In the genomic region with DNA sequence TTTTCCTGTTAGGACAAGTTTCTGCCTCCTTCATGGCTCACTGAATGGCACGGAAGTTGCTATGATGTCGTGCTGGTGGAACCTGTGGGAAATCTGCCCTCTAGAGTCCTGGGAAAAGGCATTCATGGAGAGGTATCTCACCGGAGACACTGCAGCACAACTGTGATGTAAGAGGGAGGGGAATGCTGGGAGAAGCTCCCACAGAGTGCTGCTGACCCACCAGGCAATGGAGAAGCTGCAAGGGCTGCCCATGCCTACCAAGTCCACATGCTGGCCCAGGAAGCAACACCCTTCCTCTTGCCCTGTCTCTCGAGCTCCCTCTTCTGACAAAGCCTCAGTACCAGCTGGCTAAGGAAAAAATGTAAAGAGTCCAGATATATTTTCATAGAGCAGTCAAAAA, we compare ENCODE assay signal across 10 cellular contexts. TPM values are rescaled to one million over a fixed set of nuclear protein-coding genes. Genes with fewer than 3 reads are reported as not detected.
DNase-seq lines count a peak whose midpoint lies in the region; FAIRE-seq and TF ChIP-seq lines count a peak whose summit lies in the region.
"Had no signal": no experiment of that assay in that cellular context is flagged by ENCODE, and none has a peak within 500 bp of the region (broad histone marks: within the 10 kb centered on the region; RNA-seq: fewer than 3 reads in every experiment).

No MANE protein-coding gene starts in this region.

- H3K4me3 ChIP-seq in astrocyte of the cerebellum (ENCODE audit: low read depth, low read length) (no peak overlapping the region), keratinocyte (ENCODE audit: control insufficient read depth in 2 of 3, extremely low read depth in 1 of 3, insufficient read depth in 2 of 3, low read depth in 1 of 3, low read length in 3 of 3) (no peak overlapping the region)

- no peaks in the 10 kb centered on the region for H3K27me3 ChIP-seq in keratinocyte (ENCODE audit: control insufficient read depth, extremely low read depth, insufficient read depth, low read length)

- FAIRE-seq in keratinocyte (lab: Jason Lieb, UNC) = peak; percentile 76

- peaks cover 27 to 32% of the 10 kb centered on the region in 2 experiments for H3K36me3 ChIP-seq in keratinocyte (ENCODE audit: control insufficient read depth in 2 of 2, extremely low read depth in 1 of 2, insufficient read depth in 2 of 2, low read length in 2 of 2)

- DNase-seq in Caki2 (ENCODE audit: low read depth) (peak; percentile 76), HuH-7 (ENCODE audit: low spot score) (peak; percentile 17), astrocyte of the cerebellum (ENCODE audit: low read depth) (no peak), keratinocyte (ENCODE audit: low read depth, low spot score) (peak; percentile 15), OCI-M1 (lab: John Stamatoyannopoulos, UW) (no peak), T-helper 9 cell (no peak), NCI-H1436 (lab: John Stamatoyannopoulos, UW) (no peak), occipital lobe (lab: John Stamatoyannopoulos, UW) (no peak)
- DNase-seq: activated CD4-positive, alpha-beta T cell treated with anti-CD3 and anti-CD28 coated beads, Interleukin-2, amount 10 ng/mL, durations not matched to agents 24 days and 14 days; nephron progenitor cell had no signal

- no peaks in the 10 kb centered on the region for H4K20me1 ChIP-seq in keratinocyte (ENCODE audit: control insufficient read depth, extremely low read depth, insufficient read depth, low read length)

- H3K79me2 ChIP-seq in keratinocyte (ENCODE audit: control insufficient read depth, insufficient read depth, low read length) = no peaks in the 10 kb centered on the region

- in situ Hi-C loops in Caki2 (cut with HindIII; ENCODE audit: low pct_unique_long_range_greater_than_20kb, low sequenced_read_pairs) = loop anchor here (10.0 kb wide), 1 partner anchor 236 kb away; no protein-coding TSS in a partner anchor
- in situ Hi-C loops in astrocyte of the cerebellum (cut with HindIII; ENCODE audit: low sequenced_read_pairs) = loop anchor here (10.0 kb wide), 1 partner anchor 236 kb away; no protein-coding TSS in a partner anchor

- peak; percentile 28 for TF ChIP-seq CTCF in astrocyte of the cerebellum (IDR thresholded peaks at IDR 0.05; ENCODE audit: low read depth, low read length, missing control alignments)
- peak; percentile 52 to 65 (median 58) for TF ChIP-seq CTCF in keratinocyte (optimal IDR thresholded peaks at IDR 0.05 in 1 of 3, IDR thresholded peaks at IDR 0.05 in 1 of 3, conservative IDR thresholded peaks at IDR 0.05 in 1 of 3; ENCODE audit: extremely low read depth in 1 of 3, insufficient read depth in 2 of 3, low read length in 3 of 3)

- dilution Hi-C loops in keratinocyte (cut with MboI; ENCODE audit: extremely low pct_ligation_motif_present, low sequenced_read_pairs) = loop anchor here (25.0 kb wide), 1 partner anchor 112 kb away; no protein-coding TSS in a partner anchor

- no peak overlapping the region for H2AFZ ChIP-seq in keratinocyte (ENCODE audit: control insufficient read depth, low read length)

- no peaks in the 10 kb centered on the region for H3K9me3 ChIP-seq in keratinocyte (ENCODE audit: control insufficient read depth, low read depth, low read length)

- no peak overlapping the region for H3K27ac ChIP-seq in keratinocyte (ENCODE audit: control insufficient read depth, insufficient read depth, low read length)

- no peaks in the 10 kb centered on the region for H3K9me1 ChIP-seq in keratinocyte (ENCODE audit: control insufficient read depth, extremely low read depth, insufficient read depth, low read length)

- H3K4me1 ChIP-seq in keratinocyte (ENCODE audit: control insufficient read depth, extremely low read depth, insufficient read depth, low read length) = peaks cover 8% of the 10 kb centered on the region

- no peak overlapping the region for H3K4me2 ChIP-seq in keratinocyte (ENCODE audit: control insufficient read depth, extremely low read depth, insufficient read depth, low read depth, low read length)

- H3K9ac ChIP-seq in keratinocyte (ENCODE audit: control insufficient read depth, extremely low read depth, insufficient read depth, low read length) = no peak overlapping the region

RNA-seq across cellular contexts. Expression of a gene that starts 45.2 kb away (rescaled TPM):
- not detected in 2 replicates for total RNA-seq in Caki2 (2014; rRNA removed; shearing (Covaris generic); ENCODE audit: low replicate concordance)
- polyA plus RNA-seq in keratinocyte = 0.07 to 0.17 TPM in 2 of 3 replicates, not detected in the other
- polyA plus RNA-seq in keratinocyte (2011; ENCODE audit: low read depth) = not detected
- not detected in 2 replicates for polyA plus RNA-seq in keratinocyte (2011; cell fraction: cytosol; rRNA removed)
- 0.28 and 0.43 TPM in 2 replicates for polyA plus RNA-seq in keratinocyte (2011; cell fraction: nucleus; rRNA removed)
- 0.11 TPM in 1 of 2 replicates, not detected in the other for polyA plus RNA-seq in keratinocyte (2012; ENCODE audit: low replicate concordance)
- 0.13 to 0.19 TPM (median 0.16 TPM) in 3 replicates for polyA minus RNA-seq in keratinocyte
- not detected for polyA minus RNA-seq in keratinocyte (2011; cell fraction: cytosol; rRNA and poly(A)+ RNA removed)
- polyA minus RNA-seq in keratinocyte (2011; cell fraction: nucleus; rRNA and poly(A)+ RNA removed) = 0.21 and 0.31 TPM in 2 replicates
- not detected for total RNA-seq in occipital lobe
- total RNA-seq: activated CD4-positive, alpha-beta T cell treated with anti-CD3 and anti-CD28 coated beads, Interleukin-2, amount 10 ng/mL, durations not matched to agents 24 days and 14 days had no signal

Comparison
In these comparisons a context has a peak if more than half of its experiments do, and no peak if none do; other contexts are left out.
1. DNase-seq: peak in Caki2 (single experiment), HuH-7 (single experiment) and keratinocyte (single experiment); none in astrocyte of the cerebellum (single experiment), OCI-M1 (single experiment), T-helper 9 cell (single experiment), NCI-H1436 (single experiment) and occipital lobe (single experiment).